ENCODE assay signal across 8 cellular contexts in genomic region chr16:24539295-24539849, GRCh38. TPM values are rescaled to one million over a fixed set of nuclear protein-coding genes. Genes with fewer than 3 reads are reported as not detected.
A peak's percentile ranks its signal among the peaks of the same experiment; 100 is the strongest.
DNase-seq lines count a peak whose midpoint lies in the region; ATAC-seq and TF ChIP-seq lines count a peak whose summit lies in the region.

A gene with protein sequence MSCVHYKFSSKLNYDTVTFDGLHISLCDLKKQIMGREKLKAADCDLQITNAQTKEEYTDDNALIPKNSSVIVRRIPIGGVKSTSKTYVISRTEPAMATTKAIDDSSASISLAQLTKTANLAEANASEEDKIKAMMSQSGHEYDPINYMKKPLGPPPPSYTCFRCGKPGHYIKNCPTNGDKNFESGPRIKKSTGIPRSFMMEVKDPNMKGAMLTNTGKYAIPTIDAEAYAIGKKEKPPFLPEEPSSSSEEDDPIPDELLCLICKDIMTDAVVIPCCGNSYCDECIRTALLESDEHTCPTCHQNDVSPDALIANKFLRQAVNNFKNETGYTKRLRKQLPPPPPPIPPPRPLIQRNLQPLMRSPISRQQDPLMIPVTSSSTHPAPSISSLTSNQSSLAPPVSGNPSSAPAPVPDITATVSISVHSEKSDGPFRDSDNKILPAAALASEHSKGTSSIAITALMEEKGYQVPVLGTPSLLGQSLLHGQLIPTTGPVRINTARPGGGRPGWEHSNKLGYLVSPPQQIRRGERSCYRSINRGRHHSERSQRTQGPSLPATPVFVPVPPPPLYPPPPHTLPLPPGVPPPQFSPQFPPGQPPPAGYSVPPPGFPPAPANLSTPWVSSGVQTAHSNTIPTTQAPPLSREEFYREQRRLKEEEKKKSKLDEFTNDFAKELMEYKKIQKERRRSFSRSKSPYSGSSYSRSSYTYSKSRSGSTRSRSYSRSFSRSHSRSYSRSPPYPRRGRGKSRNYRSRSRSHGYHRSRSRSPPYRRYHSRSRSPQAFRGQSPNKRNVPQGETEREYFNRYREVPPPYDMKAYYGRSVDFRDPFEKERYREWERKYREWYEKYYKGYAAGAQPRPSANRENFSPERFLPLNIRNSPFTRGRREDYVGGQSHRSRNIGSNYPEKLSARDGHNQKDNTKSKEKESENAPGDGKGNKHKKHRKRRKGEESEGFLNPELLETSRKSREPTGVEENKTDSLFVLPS (N-terminal part only) (plus strand): TSS chr16:24539566. CDS start chr16:24540627, 1,061 bp downstream.

- H3K27ac Mint-ChIP-seq in activated T-helper 2 cell treated with anti-CD3 and anti-CD28 coated beads, Interferon-gamma antibody, Interleukin-2, Interleukin-4, amounts not matched to agents 10 μg/mL and 5 μg/mL and 100 μg/mL, durations not matched to agents 14 hours and 24 hours and 36 hours = peak within 1 kb of the TSS; percentile 100
- H3K27ac Mint-ChIP-seq in natural killer cell treated with Interleukin-12 subunit alpha and Interleukin-12 subunit beta and Interleukin-15 and Interleukin-18, amount 100 ng/mL, for 72 hours = peak within 1 kb of the TSS; percentile 100

- peak; percentile 99 for DNase-seq in ELF-1 (ENCODE audit: low read depth, low spot score)
- DNase-seq in GOT3 (lab: John Stamatoyannopoulos, UW) = peak; percentile 85
- peak; percentile 90 for DNase-seq in LNCaP clone FGC (ENCODE audit: low read depth)
- DNase-seq in RWPE1 (ENCODE audit: low spot score) = peak; percentile 95
- DNase-seq in activated T-helper 2 cell treated with anti-CD3 and anti-CD28 coated beads, Interferon-gamma antibody, Interleukin-2, Interleukin-4, amounts not matched to agents 10 μg/mL and 5 μg/mL and 100 μg/mL, durations not matched to agents 14 hours and 24 hours and 36 hours (ENCODE audit: low spot score) = peak; percentile 89
- DNase-seq in fibroblast of peridontal ligament (ENCODE audit: extremely low read depth) = peak; percentile 95
- DNase-seq in natural killer cell treated with Interleukin-12 subunit alpha and Interleukin-12 subunit beta and Interleukin-15 and Interleukin-18, amount 100 ng/mL, for 72 hours (ENCODE audit: low spot score) = peak; percentile 95
- DNase-seq in stimulated activated naive CD8-positive, alpha-beta T cell treated with anti-CD3 and anti-CD28 coated beads, Interleukin-15, Interleukin-2, amounts not matched to agents 100 U/mL and 50 U/mL, for 24 hours = peak; percentile 94

- H3K36me3 Mint-ChIP-seq in activated T-helper 2 cell treated with anti-CD3 and anti-CD28 coated beads, Interferon-gamma antibody, Interleukin-2, Interleukin-4, amounts not matched to agents 10 μg/mL and 5 μg/mL and 100 μg/mL, durations not matched to agents 14 hours and 24 hours and 36 hours (ENCODE audit: low read depth) = peaks cover 44% of the 10 kb centered on the region
- peaks cover 21% of the 10 kb centered on the region for H3K36me3 Mint-ChIP-seq in natural killer cell treated with Interleukin-12 subunit alpha and Interleukin-12 subunit beta and Interleukin-15 and Interleukin-18, amount 100 ng/mL, for 72 hours

- H3K4me1 Mint-ChIP-seq in activated T-helper 2 cell treated with anti-CD3 and anti-CD28 coated beads, Interferon-gamma antibody, Interleukin-2, Interleukin-4, amounts not matched to agents 10 μg/mL and 5 μg/mL and 100 μg/mL, durations not matched to agents 14 hours and 24 hours and 36 hours (ENCODE audit: low read depth) = peaks cover 24% of the 10 kb centered on the region
- peaks cover 22 to 30% of the 10 kb centered on the region in 2 donors for H3K4me1 Mint-ChIP-seq in natural killer cell treated with Interleukin-12 subunit alpha and Interleukin-12 subunit beta and Interleukin-15 and Interleukin-18, amount 100 ng/mL, for 72 hours (ENCODE audit: low read depth in 2 of 2)

- peak within 1 kb of the TSS; percentile 96 for H3K4me3 ChIP-seq in LNCaP clone FGC (ENCODE audit: low read depth, low read length)

- TF ChIP-seq CTCF in LNCaP clone FGC (IDR thresholded peaks at IDR 0.05; ENCODE audit: control insufficient read depth, extremely low read depth, insufficient read depth) (peak; percentile 36), RWPE1 (conservative IDR thresholded peaks at IDR 0.05; ENCODE audit: low read depth) (peak; percentile 37)

- H3K27ac ChIP-seq in RWPE1 = peak within 1 kb of the TSS; percentile 90

- POLR2A ChIA-PET in RWPE1 (lab: Yijun Ruan, JAX; ENCODE audit: low non-redundant PET) = interaction anchor here (0.6 kb wide), 1 partner anchor 17 kb away, joined by 4 read pairs; no protein-coding TSS in a partner anchor

- CTCF ChIA-PET in RWPE1 (lab: Yijun Ruan, JAX) = interaction anchor here (0.5 to 1.6 kb wide), 4 partner anchors 22 to 529 kb away, joined by 3 to 8 read pairs (median 3); no protein-coding TSS in a partner anchor

- H3K27me3 Mint-ChIP-seq in activated T-helper 2 cell treated with anti-CD3 and anti-CD28 coated beads, Interferon-gamma antibody, Interleukin-2, Interleukin-4, amounts not matched to agents 10 μg/mL and 5 μg/mL and 100 μg/mL, durations not matched to agents 14 hours and 24 hours and 36 hours (ENCODE audit: low read depth) = no peaks in the 10 kb centered on the region
- no peaks in the 10 kb centered on the region for H3K27me3 Mint-ChIP-seq in natural killer cell treated with Interleukin-12 subunit alpha and Interleukin-12 subunit beta and Interleukin-15 and Interleukin-18, amount 100 ng/mL, for 72 hours

- no peaks in the 10 kb centered on the region for H3K9me3 Mint-ChIP-seq in activated T-helper 2 cell treated with anti-CD3 and anti-CD28 coated beads, Interferon-gamma antibody, Interleukin-2, Interleukin-4, amounts not matched to agents 10 μg/mL and 5 μg/mL and 100 μg/mL, durations not matched to agents 14 hours and 24 hours and 36 hours
- no peaks in the 10 kb centered on the region for H3K9me3 Mint-ChIP-seq in natural killer cell treated with Interleukin-12 subunit alpha and Interleukin-12 subunit beta and Interleukin-15 and Interleukin-18, amount 100 ng/mL, for 72 hours

- H3K4me3 Mint-ChIP-seq in activated T-helper 2 cell treated with anti-CD3 and anti-CD28 coated beads, Interferon-gamma antibody, Interleukin-2, Interleukin-4, amounts not matched to agents 10 μg/mL and 5 μg/mL and 100 μg/mL, durations not matched to agents 14 hours and 24 hours and 36 hours (ENCODE audit: low read depth) = peak within 1 kb of the TSS; percentile 100
- peak within 1 kb of the TSS; percentile 95 for H3K4me3 Mint-ChIP-seq in natural killer cell treated with Interleukin-12 subunit alpha and Interleukin-12 subunit beta and Interleukin-15 and Interleukin-18, amount 100 ng/mL, for 72 hours

- ATAC-seq in natural killer cell treated with Interleukin-12 subunit alpha and Interleukin-12 subunit beta and Interleukin-15 and Interleukin-18, amount 100 ng/mL, for 72 hours = peak; percentile 96 to 97
- ATAC-seq in stimulated activated naive CD8-positive, alpha-beta T cell treated with anti-CD3 and anti-CD28 coated beads, Interleukin-15, Interleukin-2, amounts not matched to agents 100 U/mL and 50 U/mL, for 24 hours = peak; percentile 94

- intact Hi-C loops in activated T-helper 2 cell treated with anti-CD3 and anti-CD28 coated beads, Interferon-gamma antibody, Interleukin-2, Interleukin-4, amounts not matched to agents 10 μg/mL and 5 μg/mL and 100 μg/mL, durations not matched to agents 14 hours and 24 hours and 36 hours (cut with micrococcal nuclease) = loop anchor here (2.0 to 5.0 kb wide), 2 partner anchors 191 to 718 kb away; partner anchors contain the start of gene ZKSCAN2

RNA-seq across cellular contexts. Expression of the gene that starts here (rescaled TPM):
- total RNA-seq in activated T-helper 2 cell treated with anti-CD3 and anti-CD28 coated beads, Interferon-gamma antibody, Interleukin-2, Interleukin-4, amounts not matched to agents 10 μg/mL and 5 μg/mL and 100 μg/mL, durations not matched to agents 14 hours and 24 hours and 36 hours = 63.8 and 65.4 TPM in 2 replicates
- 10 to 100 TPM; 64.0 to 69.5 TPM for total RNA-seq in natural killer cell treated with Interleukin-12 subunit alpha and Interleukin-12 subunit beta and Interleukin-15 and Interleukin-18, amount 100 ng/mL, for 72 hours

Comparison
In these comparisons a context has a peak if more than half of its experiments do, and no peak if none do; other contexts are left out.
1. Peak in every context shown above with its lines: DNase-seq, ATAC-seq, H3K4me3 ChIP-seq and H3K27ac ChIP-seq.